8 cellular contexts compared by ENCODE assay signal in the genomic region with DNA sequence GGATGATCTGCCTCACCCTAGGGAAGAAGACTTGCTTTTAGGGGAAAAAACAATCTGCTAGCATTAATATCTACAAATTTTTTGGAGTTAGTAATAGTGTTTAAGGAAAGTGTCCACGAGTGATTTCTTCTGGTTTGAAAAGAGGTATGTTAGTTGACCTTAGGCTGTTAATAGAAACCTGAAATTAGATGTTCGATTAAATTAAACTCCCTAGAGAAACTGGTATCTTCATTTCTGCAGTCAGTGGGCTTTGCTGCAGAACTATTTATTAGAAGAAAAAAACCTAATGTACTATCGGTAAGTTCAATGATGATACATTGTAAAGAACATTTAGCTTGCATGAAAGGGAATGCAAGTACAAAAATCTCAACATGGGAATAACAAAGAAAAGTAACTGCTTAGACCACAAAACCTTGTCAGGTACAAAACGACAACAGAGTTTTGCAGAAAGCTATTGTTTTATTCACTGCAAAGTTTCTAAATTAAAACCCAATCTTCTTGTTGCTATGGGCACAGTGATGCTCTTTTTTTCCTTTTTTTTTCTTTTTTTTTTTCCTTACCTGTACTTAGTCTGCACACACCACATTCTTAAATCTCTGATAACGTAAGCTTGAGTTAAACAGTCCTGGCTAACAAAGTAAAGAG. TPM values are rescaled to one million over a fixed set of nuclear protein-coding genes. Genes with fewer than 3 reads are reported as not detected.
DNase-seq lines count a peak whose midpoint lies in the region; ATAC-seq, FAIRE-seq and TF ChIP-seq lines count a peak whose summit lies in the region.

No MANE protein-coding gene starts in this region.

- CTCF ChIA-PET in activated CD4-positive, alpha-beta T cell treated with anti-CD3 and anti-CD28 coated beads, Interleukin-2, amount 10 ng/mL, durations not matched to agents 7 days and 5 days (lab: Charles Lee): interaction anchor here (0.7 to 1.9 kb wide), 2 partner anchors 347 to 692 kb away, joined by 4 to 8 read pairs; no protein-coding TSS in a partner anchor
- CTCF ChIA-PET in K562 (lab: Yijun Ruan, JAX; ENCODE audit: low intra/inter-chr PET ratio): no interaction called here

- no peaks in the 10 kb centered on the region for H3K9me1 ChIP-seq in K562 (ENCODE audit: control insufficient read depth, insufficient read depth, low read length)

- no peak for TF ChIP-seq EP300 in K562 (IDR thresholded peaks at IDR 0.05; ENCODE audit: low read length)

- H3K27ac ChIP-seq in K562 (ENCODE audit: extremely low read depth, low read depth, low read length) (peak overlapping the region; percentile 98), thyroid gland (peak overlapping the region; percentile 97 to 99 (median 99))

- peak overlapping the region; percentile 82 for H3K27ac Mint-ChIP-seq in activated CD4-positive, alpha-beta T cell treated with anti-CD3 and anti-CD28 coated beads, Interleukin-2, amount 10 ng/mL, durations not matched to agents 7 days and 5 days

- H3K36me3 ChIP-seq in K562 (ENCODE audit: control insufficient read depth, insufficient read depth, low read length) (peaks cover 21% of the 10 kb centered on the region), thyroid gland (no peaks in the 10 kb centered on the region)

- H3K27me3 Mint-ChIP-seq in activated CD4-positive, alpha-beta T cell treated with anti-CD3 and anti-CD28 coated beads, Interleukin-2, amount 10 ng/mL, durations not matched to agents 7 days and 5 days: peaks cover 10% of the 10 kb centered on the region

- H3K4me3 ChIP-seq in K562 (peak overlapping the region; percentile 92), lower leg skin (ENCODE audit: low read depth, poor library complexity, severe bottlenecking) (peak overlapping the region; percentile 23), thyroid gland (replicated peaks in 1 of 3) (peak overlapping the region in 2 of 3 donors; percentile 61 to 87)

- TF ChIP-seq POLR2A in K562 (conservative IDR thresholded peaks at IDR 0.05): no peak
- TF ChIP-seq POLR2A in lower leg skin (IDR thresholded peaks at IDR 0.05): no peak
- no peak for TF ChIP-seq POLR2A in thyroid gland (IDR thresholded peaks at IDR 0.05)

- intact Hi-C loops in K562 (cut with micrococcal nuclease): loop anchor here (2.0 to 5.0 kb wide), 3 partner anchors 137 to 347 kb away; no protein-coding TSS in a partner anchor
- intact Hi-C loops in lower leg skin (cut with DNase I; ENCODE audit: low total_unique reads): no loop called here
- intact Hi-C loops in thyroid gland (cut with DNase I): no loop called here

- H3K79me2 ChIP-seq in K562 (ENCODE audit: control insufficient read depth, insufficient read depth, low read length): peaks cover 96% of the 10 kb centered on the region

- peak overlapping the region; percentile 19 to 91; a peak in 3 of 4 replicates for H3K9ac ChIP-seq in K562 (ENCODE audit: insufficient read depth in 1 of 2, low read depth in 2 of 2, low read length in 2 of 2)

- BruUV-seq in K562 (replicated peaks; lab: Mats Ljungman, UMichigan): TSS peak; percentile 41

- peak overlapping the region; percentile 95 for H3K4me3 Mint-ChIP-seq in activated CD4-positive, alpha-beta T cell treated with anti-CD3 and anti-CD28 coated beads, Interleukin-2, amount 10 ng/mL, durations not matched to agents 7 days and 5 days

- H3K9me3 Mint-ChIP-seq in activated CD4-positive, alpha-beta T cell treated with anti-CD3 and anti-CD28 coated beads, Interleukin-2, amount 10 ng/mL, durations not matched to agents 7 days and 5 days: peaks cover 2% of the 10 kb centered on the region

- H3K36me3 Mint-ChIP-seq in activated CD4-positive, alpha-beta T cell treated with anti-CD3 and anti-CD28 coated beads, Interleukin-2, amount 10 ng/mL, durations not matched to agents 7 days and 5 days (ENCODE audit: low read depth): peaks cover 32% of the 10 kb centered on the region

- ATAC-seq in K562: no peak

- H3K9me3 ChIP-seq in K562 (replicated peaks; ENCODE audit: control insufficient read depth, insufficient read depth, low read depth, low read length) (peaks cover 6% of the 10 kb centered on the region), thyroid gland (no peaks in the 10 kb centered on the region)

- no peak for DNase-seq in activated CD4-positive, alpha-beta T cell treated with anti-CD3 and anti-CD28 coated beads, Interleukin-2, amount 10 ng/mL, durations not matched to agents 7 days and 5 days
- no peak for DNase-seq in activated CD4-positive, alpha-beta T cell treated with anti-CD3 and anti-CD28 coated beads for 1 hour
- DNase-seq in K562 (ENCODE audit: extremely low read depth in 1 of 4, low spot score in 3 of 4): no peak
- no peak for DNase-seq in lower leg skin (ENCODE audit: low spot score in 2 of 2)
- DNase-seq in thyroid gland: no peak
- DNase-seq in COLO829 (ENCODE audit: low spot score): no peak
- no peak for DNase-seq in stimulated activated CD4-positive, alpha-beta T cell treated with anti-CD3 and anti-CD28 coated beads, Interleukin-1b, Interleukin-23, amount 100 ng/mL, for 48 hours
- DNase-seq in activated CD8-positive, alpha-beta memory T cell treated with anti-CD3 and anti-CD28 coated beads, Interleukin-2, amount 50 U/mL, for 4 hours: no peak

- H3K27me3 ChIP-seq in K562 (ENCODE audit: control insufficient read depth in 2 of 2, insufficient read depth in 2 of 2, low read length in 2 of 2): no peaks in the 10 kb centered on the region
- H3K27me3 ChIP-seq in thyroid gland: no peaks in the 10 kb centered on the region

- H4K20me1 ChIP-seq in K562 (replicated peaks; ENCODE audit: control insufficient read depth, insufficient read depth, low read length): peaks cover 3% of the 10 kb centered on the region; the same call in 1 of the 2 replicates

- WGBS in K562 (ENCODE audit: insufficient coverage, low coverage, missing lambda C conversion rate): 1% methylated on average over 5 of the region's 5 CpGs
- WGBS in lower leg skin, 2 donors: 6 to 7% methylated on average over 5 of the region's 5 CpGs
- 13 to 15% methylated on average over 5 of the region's 5 CpGs for WGBS in thyroid gland, 2 donors

- H3K4me2 ChIP-seq in K562 (ENCODE audit: insufficient read depth, low read length): peak overlapping the region; percentile 85

- H3K4me1 Mint-ChIP-seq in activated CD4-positive, alpha-beta T cell treated with anti-CD3 and anti-CD28 coated beads, Interleukin-2, amount 10 ng/mL, durations not matched to agents 7 days and 5 days: peaks cover 69% of the 10 kb centered on the region

- POLR2A ChIA-PET in activated CD4-positive, alpha-beta T cell treated with anti-CD3 and anti-CD28 coated beads, Interleukin-2, amount 10 ng/mL, durations not matched to agents 7 days and 5 days (lab: Charles Lee): interaction anchor here (0.6 kb wide), 1 partner anchor 513 kb away, joined by 3 read pairs; no protein-coding TSS in a partner anchor
- POLR2A ChIA-PET in K562 (lab: Yijun Ruan, JAX): interaction anchor here (0.6 to 2.0 kb wide), 7 partner anchors 10 to 490 kb away, joined by 3 to 7 read pairs (median 6); no protein-coding TSS in a partner anchor

- no peak for TF ChIP-seq RAD21 in K562 (CRISPR knock-in tag; conservative IDR thresholded peaks at IDR 0.05 in 1 of 2, IDR thresholded peaks at IDR 0.05 in 1 of 2)

- H3K4me1 ChIP-seq in K562 (replicated peaks in 1 of 2; ENCODE audit: control insufficient read depth in 2 of 2, insufficient read depth in 2 of 2, low read length in 2 of 2) (peaks cover 27 to 49% of the 10 kb centered on the region in 2 experiments), thyroid gland (peaks cover 43 to 52% of the 10 kb centered on the region in 2 donors)

- H2AFZ ChIP-seq in K562 (ENCODE audit: low read depth, low read length): no peak overlapping the region

- in situ Hi-C loops in K562 (cut with MboI): no loop called here

- FAIRE-seq in K562 (lab: Jason Lieb, UNC): no peak

- TF ChIP-seq CTCF in K562 (IDR thresholded peaks at IDR 0.05 in 2 of 3, conservative IDR thresholded peaks at IDR 0.05 in 1 of 3; ENCODE audit: insufficient read depth in 2 of 3, low read depth in 1 of 3, low read length in 3 of 3): no peak
- no peak for TF ChIP-seq CTCF in lower leg skin (IDR thresholded peaks at IDR 0.05)
- TF ChIP-seq CTCF in thyroid gland (IDR thresholded peaks at IDR 0.05): no peak

TF ChIP-seq in K562, 482 proteins besides CTCF, POLR2A, EP300 and RAD21 (continues in another document):
- TF ChIP-seq NRF1 (conservative IDR thresholded peaks at IDR 0.05 in 1 of 2, IDR thresholded peaks at IDR 0.05 in 1 of 2): no peak
- TF ChIP-seq MCM7 (IDR thresholded peaks at IDR 0.05): no peak
- TF ChIP-seq GABPB2 (CRISPR knock-in tag; conservative IDR thresholded peaks at IDR 0.05): no peak

RNA-seq across cellular contexts. Expression of a gene that starts 2.0 kb away (rescaled TPM):
- 10 to 100 TPM; 30.2 to 33.5 TPM for total RNA-seq in activated CD4-positive, alpha-beta T cell treated with anti-CD3 and anti-CD28 coated beads, Interleukin-2, amount 10 ng/mL, durations not matched to agents 7 days and 5 days
- 43.5 and 71.2 TPM in 2 replicates for total RNA-seq in K562 (2011; cell fraction: chromatin; rRNA removed; ENCODE audit: low replicate concordance)
- 24.8 and 33.7 TPM in 2 replicates for total RNA-seq in K562 (2011; cell fraction: nucleolus; rRNA removed)
- total RNA-seq in K562 (2011; cell fraction: nucleoplasm; rRNA removed): 60.1 and 82.7 TPM in 2 replicates
- total RNA-seq in K562 (2014; rRNA removed): 17.3 and 18.7 TPM in 2 replicates
- total RNA-seq in K562 (2014; rRNA removed; fragmentation: Illumina TruSeq; extraction: Trizol): 21.7 and 24.7 TPM in 2 replicates
- total RNA-seq in K562 (2015; rRNA removed; fragmentation: Illumina TruSeq; extraction: Trizol): 16.4 and 16.5 TPM in 2 replicates
- total RNA-seq in K562 (2021): 42.0 and 47.2 TPM in 2 replicates
- polyA plus RNA-seq in K562 (2011; rRNA removed): 19.5 and 20.3 TPM in 2 replicates
- 13.0 and 14.9 TPM in 2 replicates for polyA plus RNA-seq in K562 (2011; cell fraction: cytosol; rRNA removed)
- 28.1 and 33.0 TPM in 2 replicates for polyA plus RNA-seq in K562 (2011; cell fraction: nucleus; rRNA removed)
- 19.1 and 20.1 TPM in 2 replicates for polyA plus RNA-seq in K562 (2012)
- polyA plus RNA-seq in K562 (2014; fragmentation: Illumina TruSeq; extraction: Trizol): 34.7 and 35.4 TPM in 2 replicates
- polyA plus RNA-seq in K562 (2014; fragmentation: Nextera tagmentation; extraction: Ambion mirVana): 10 to 100 TPM in 1 of 2 experiments, 1 to 10 TPM in 1; 9.9 to 16.8 TPM
- polyA plus RNA-seq in K562 (2014; rRNA removed): 18.1 and 20.2 TPM in 2 replicates
- polyA minus RNA-seq in K562 (2011; rRNA and poly(A)+ RNA removed): 45.2 and 57.9 TPM in 2 replicates
- polyA minus RNA-seq in K562 (2011; cell fraction: cytosol; rRNA and poly(A)+ RNA removed): 19.7 and 24.9 TPM in 2 replicates
- polyA minus RNA-seq in K562 (2011; cell fraction: nucleus; rRNA and poly(A)+ RNA removed): 53.9 and 76.0 TPM in 2 replicates
- total RNA-seq in lower leg skin: 100 to 1,000 TPM; 131 to 224 (median 142) TPM
- 10 to 100 TPM; 60.4 to 71.2 (median 64.8) TPM for total RNA-seq in thyroid gland

Comparison
In these comparisons a context has a peak if more than half of its experiments do, and no peak if none do; other contexts are left out.
1. H3K4me3 ChIP-seq: peak in every context shown above with its lines; median percentile 92 in K562; 74 in thyroid gland; 23 in lower leg skin.